In genomic region chr9:94870465-94870792, GRCh38 we compare ENCODE assay signal across 14 cellular contexts.
DNase-seq lines count a peak whose midpoint lies in the region; ATAC-seq and TF ChIP-seq lines count a peak whose summit lies in the region.
"Had no signal": no experiment of that assay in that cellular context is flagged by ENCODE, and none has a peak within 500 bp of the region (broad histone marks: within the 10 kb centered on the region; RNA-seq: fewer than 3 reads in every experiment).

No MANE protein-coding gene starts in this region.

- H3K27ac ChIP-seq in RWPE1: peak overlapping the region; percentile 75
- H3K27ac ChIP-seq in right lobe of liver: no peak overlapping the region

- no peak for ATAC-seq in activated CD8-positive, alpha-beta T cell treated with anti-CD3 and anti-CD28 coated beads for 36 hours
- no peak for ATAC-seq in activated CD8-positive, alpha-beta T cell treated with anti-CD3 and anti-CD28 coated beads, Interleukin-2, amount 10 ng/mL, durations not matched to agents 7 days and 5 days
- no peak for ATAC-seq in stimulated activated naive B cell treated with anti-CD40 and anti-IgM and Interleukin-4, amounts not matched to agents 10 μg/mL and 1 μg/mL and 100 μg/mL, for 72 hours (replicated peaks)
- ATAC-seq in right lobe of liver: no peak
- ATAC-seq: GM23338 had no signal

- H3K36me3 ChIP-seq in right lobe of liver: no peaks in the 10 kb centered on the region

- H3K9me3 ChIP-seq in right lobe of liver: no peaks in the 10 kb centered on the region

- 86% methylated on average over 3 of the region's 3 CpGs for WGBS in right lobe of liver (ENCODE audit: insufficient coverage, low coverage, low lambda C conversion rate, missing lambda C conversion rate)

- no peak for DNase-seq in activated CD8-positive, alpha-beta T cell treated with anti-CD3 and anti-CD28 coated beads for 36 hours
- no peak for DNase-seq in activated CD8-positive, alpha-beta T cell treated with anti-CD3 and anti-CD28 coated beads, Interleukin-2, amount 10 ng/mL, durations not matched to agents 7 days and 5 days
- DNase-seq in RWPE1 (ENCODE audit: low spot score): no peak
- DNase-seq in immature natural killer cell: no peak
- no peak for DNase-seq in stimulated activated naive B cell treated with anti-CD40 and anti-IgM and Interleukin-4, amounts not matched to agents 10 μg/mL and 1 μg/mL and 100 μg/mL, for 72 hours
- DNase-seq in right lobe of liver: no peak
- no peak for DNase-seq in effector CD8-positive, alpha-beta T cell (lab: John Stamatoyannopoulos, UW)
- DNase-seq in NOMO-1 treated with DMSO at 0.1 percent for 48 hours (lab: John Stamatoyannopoulos, UW; ENCODE audit: unreplicated experiment): no peak
- DNase-seq: activated CD4-positive, alpha-beta T cell treated with anti-CD3 and anti-CD28 coated beads for 1 hour; activated gamma-delta T cell; cerebellar nuclear complex; erythroblast; substantia nigra had no signal

- peak overlapping the region; percentile 55 for H3K27ac Mint-ChIP-seq in activated CD8-positive, alpha-beta T cell treated with anti-CD3 and anti-CD28 coated beads for 36 hours
- H3K27ac Mint-ChIP-seq in activated CD8-positive, alpha-beta T cell treated with anti-CD3 and anti-CD28 coated beads, Interleukin-2, amount 10 ng/mL, durations not matched to agents 7 days and 5 days: no peak overlapping the region
- peak overlapping the region; percentile 79 to 98 (median 92) for H3K27ac Mint-ChIP-seq in immature natural killer cell
- peak overlapping the region; percentile 27 for H3K27ac Mint-ChIP-seq in stimulated activated naive B cell treated with anti-CD40 and anti-IgM and Interleukin-4, amounts not matched to agents 10 μg/mL and 1 μg/mL and 100 μg/mL, for 72 hours
- H3K27ac Mint-ChIP-seq: GM23338 had no signal

- CTCF ChIA-PET in activated CD8-positive, alpha-beta T cell treated with anti-CD3 and anti-CD28 coated beads for 36 hours (lab: Charles Lee): interaction anchor here (0.6 to 0.7 kb wide), 2 partner anchors 99 to 475 kb away, joined by 3 read pairs; no protein-coding TSS in a partner anchor
- CTCF ChIA-PET in activated CD8-positive, alpha-beta T cell treated with anti-CD3 and anti-CD28 coated beads, Interleukin-2, amount 10 ng/mL, durations not matched to agents 7 days and 5 days (lab: Charles Lee): interaction anchor here (1.3 kb wide), 1 partner anchor 10 kb away, joined by 3 read pairs; no protein-coding TSS in a partner anchor
- CTCF ChIA-PET in RWPE1 (lab: Yijun Ruan, JAX): interaction anchor here (0.7 to 1.2 kb wide), 2 partner anchors 174 to 175 kb away, joined by 3 to 4 read pairs; no protein-coding TSS in a partner anchor

- no peaks in the 10 kb centered on the region for H3K27me3 ChIP-seq in right lobe of liver

- no peak for TF ChIP-seq CTCF in activated CD8-positive, alpha-beta T cell treated with anti-CD3 and anti-CD28 coated beads for 36 hours (IDR thresholded peaks at IDR 0.05)
- TF ChIP-seq CTCF in RWPE1 (conservative IDR thresholded peaks at IDR 0.05; ENCODE audit: low read depth): no peak
- no peak for TF ChIP-seq CTCF in right lobe of liver (IDR thresholded peaks at IDR 0.05)

- no peaks in the 10 kb centered on the region for H3K27me3 Mint-ChIP-seq in activated CD8-positive, alpha-beta T cell treated with anti-CD3 and anti-CD28 coated beads for 36 hours
- H3K27me3 Mint-ChIP-seq in activated CD8-positive, alpha-beta T cell treated with anti-CD3 and anti-CD28 coated beads, Interleukin-2, amount 10 ng/mL, durations not matched to agents 7 days and 5 days (ENCODE audit: low read depth): peaks cover 24% of the 10 kb centered on the region
- H3K27me3 Mint-ChIP-seq in immature natural killer cell (ENCODE audit: low read depth in 3 of 3): peaks cover 0 to 5% (median 4%) of the 10 kb centered on the region in 3 donors
- no peaks in the 10 kb centered on the region for H3K27me3 Mint-ChIP-seq in stimulated activated naive B cell treated with anti-CD40 and anti-IgM and Interleukin-4, amounts not matched to agents 10 μg/mL and 1 μg/mL and 100 μg/mL, for 72 hours

- peaks cover 5% of the 10 kb centered on the region for H3K36me3 Mint-ChIP-seq in activated CD8-positive, alpha-beta T cell treated with anti-CD3 and anti-CD28 coated beads for 36 hours (ENCODE audit: low read depth)
- H3K36me3 Mint-ChIP-seq in activated CD8-positive, alpha-beta T cell treated with anti-CD3 and anti-CD28 coated beads, Interleukin-2, amount 10 ng/mL, durations not matched to agents 7 days and 5 days (ENCODE audit: low read depth): no peaks in the 10 kb centered on the region
- H3K36me3 Mint-ChIP-seq in immature natural killer cell: peaks cover 6 to 14% (median 6%) of the 10 kb centered on the region in 3 donors
- H3K36me3 Mint-ChIP-seq in stimulated activated naive B cell treated with anti-CD40 and anti-IgM and Interleukin-4, amounts not matched to agents 10 μg/mL and 1 μg/mL and 100 μg/mL, for 72 hours: peaks cover 5 to 9% of the 10 kb centered on the region in 2 donors

- peaks cover 0 to 24% (median 13%) of the 10 kb centered on the region in 4 donors for H3K4me1 ChIP-seq in right lobe of liver

- no peak overlapping the region for H3K4me3 Mint-ChIP-seq in activated CD8-positive, alpha-beta T cell treated with anti-CD3 and anti-CD28 coated beads for 36 hours
- no peak overlapping the region for H3K4me3 Mint-ChIP-seq in activated CD8-positive, alpha-beta T cell treated with anti-CD3 and anti-CD28 coated beads, Interleukin-2, amount 10 ng/mL, durations not matched to agents 7 days and 5 days
- peak overlapping the region in 1 of 5 donors; percentile 22 for H3K4me3 Mint-ChIP-seq in immature natural killer cell
- H3K4me3 Mint-ChIP-seq in stimulated activated naive B cell treated with anti-CD40 and anti-IgM and Interleukin-4, amounts not matched to agents 10 μg/mL and 1 μg/mL and 100 μg/mL, for 72 hours: no peak overlapping the region
- H3K4me3 Mint-ChIP-seq: GM23338 had no signal

- intact Hi-C loops in activated CD8-positive, alpha-beta T cell treated with anti-CD3 and anti-CD28 coated beads for 36 hours (cut with micrococcal nuclease): no loop called here
- intact Hi-C loops in right lobe of liver (cut with DNase I): no loop called here

- no peak for TF ChIP-seq POLR2A in right lobe of liver (IDR thresholded peaks at IDR 0.05)

- H3K9me3 Mint-ChIP-seq in activated CD8-positive, alpha-beta T cell treated with anti-CD3 and anti-CD28 coated beads for 36 hours: peaks cover 3% of the 10 kb centered on the region
- no peaks in the 10 kb centered on the region for H3K9me3 Mint-ChIP-seq in activated CD8-positive, alpha-beta T cell treated with anti-CD3 and anti-CD28 coated beads, Interleukin-2, amount 10 ng/mL, durations not matched to agents 7 days and 5 days (ENCODE audit: insufficient read depth)
- H3K9me3 Mint-ChIP-seq in immature natural killer cell: no peaks in the 10 kb centered on the region
- H3K9me3 Mint-ChIP-seq in stimulated activated naive B cell treated with anti-CD40 and anti-IgM and Interleukin-4, amounts not matched to agents 10 μg/mL and 1 μg/mL and 100 μg/mL, for 72 hours: no peaks in the 10 kb centered on the region
- H3K9me3 Mint-ChIP-seq: GM23338 had no signal

- peaks cover 34% of the 10 kb centered on the region for H3K4me1 Mint-ChIP-seq in activated CD8-positive, alpha-beta T cell treated with anti-CD3 and anti-CD28 coated beads for 36 hours (ENCODE audit: low read depth)
- H3K4me1 Mint-ChIP-seq in activated CD8-positive, alpha-beta T cell treated with anti-CD3 and anti-CD28 coated beads, Interleukin-2, amount 10 ng/mL, durations not matched to agents 7 days and 5 days (ENCODE audit: low read depth): peaks cover 16% of the 10 kb centered on the region
- peaks cover 25 to 31% of the 10 kb centered on the region in 2 donors for H3K4me1 Mint-ChIP-seq in immature natural killer cell
- H3K4me1 Mint-ChIP-seq in stimulated activated naive B cell treated with anti-CD40 and anti-IgM and Interleukin-4, amounts not matched to agents 10 μg/mL and 1 μg/mL and 100 μg/mL, for 72 hours: peaks cover 7 to 8% of the 10 kb centered on the region in 2 donors

- no peak overlapping the region for H3K4me3 ChIP-seq in right lobe of liver
- H3K4me3 ChIP-seq: GM23338 had no signal

- POLR2A ChIA-PET in activated CD8-positive, alpha-beta T cell treated with anti-CD3 and anti-CD28 coated beads for 36 hours (lab: Charles Lee): no interaction called here
- POLR2A ChIA-PET in activated CD8-positive, alpha-beta T cell treated with anti-CD3 and anti-CD28 coated beads, Interleukin-2, amount 10 ng/mL, durations not matched to agents 7 days and 5 days (lab: Charles Lee): no interaction called here
- POLR2A ChIA-PET in RWPE1 (lab: Yijun Ruan, JAX; ENCODE audit: low non-redundant PET): interaction anchor here (0.7 kb wide), 1 partner anchor 13 kb away, joined by 9 read pairs; no protein-coding TSS in a partner anchor
